Comparison of ENCODE assay signal across 17 cellular contexts in genomic region chr5:154652746-154653417, GRCh38.
DNase-seq lines count a peak whose midpoint lies in the region; ATAC-seq, FAIRE-seq and TF ChIP-seq lines count a peak whose summit lies in the region.
"Had no signal": no experiment of that assay in that cellular context is flagged by ENCODE, and none has a peak within 500 bp of the region (broad histone marks: within the 10 kb centered on the region; RNA-seq: fewer than 3 reads in every experiment).

No MANE protein-coding gene starts in this region.

- peak in 2 of 3 experiments; percentile 18 to 29; a peak in 2 of 6 replicates for TF ChIP-seq CTCF in K562 (IDR thresholded peaks at IDR 0.05 in 2 of 3, conservative IDR thresholded peaks at IDR 0.05 in 1 of 3; ENCODE audit: insufficient read depth in 2 of 3, low read depth in 1 of 3, low read length in 3 of 3)
- TF ChIP-seq CTCF in transverse colon (IDR thresholded peaks at IDR 0.05) = peak in 1 of 5 experiments; percentile 8

- TF ChIP-seq RAD21 in K562 (CRISPR knock-in tag; conservative IDR thresholded peaks at IDR 0.05 in 1 of 2, IDR thresholded peaks at IDR 0.05 in 1 of 2) = 0 out of 4 replicates have a peak, but pooled peaks of 1 of the 2 experiments have one; percentile 20

- no peaks in the 10 kb centered on the region for H3K79me2 ChIP-seq in K562 (ENCODE audit: control insufficient read depth, insufficient read depth, low read length)

- POLR2A ChIA-PET in K562 (lab: Yijun Ruan, JAX) = interaction anchor here (0.6 to 1.5 kb wide), 5 partner anchors 117 to 207 kb away, joined by 3 to 9 read pairs (median 4); no protein-coding TSS in a partner anchor

- intact Hi-C loops in K562 (cut with micrococcal nuclease) = loop anchor here (5.0 to 10.0 kb wide), 2 partner anchors 132 to 289 kb away; partner anchors contain the start of gene MRPL22
- intact Hi-C loops in transverse colon (cut with DNase I; ENCODE audit: low total_unique reads) = loop anchor here (5.0 kb wide), 1 partner anchor 159 kb away; no protein-coding TSS in a partner anchor
- intact Hi-C loops in head of caudate nucleus (cut with DNase I) = loop anchor here (5.0 to 10.0 kb wide), 2 partner anchors 159 to 292 kb away; partner anchors contain the start of gene MRPL22

- H3K4me3 ChIP-seq in K562 = no peak overlapping the region
- no peak overlapping the region for H3K4me3 ChIP-seq in transverse colon
- H3K4me3 ChIP-seq: upper lobe of right lung had no signal

- CTCF ChIA-PET in K562 (lab: Yijun Ruan, JAX; ENCODE audit: low intra/inter-chr PET ratio) = interaction anchor here (1.3 kb wide), 1 partner anchor 159 kb away, joined by 3 read pairs; no protein-coding TSS in a partner anchor

- H3K36me3 ChIP-seq in K562 (ENCODE audit: control insufficient read depth, insufficient read depth, low read length) (no peaks in the 10 kb centered on the region), transverse colon (no peaks in the 10 kb centered on the region)
- H3K36me3 ChIP-seq: upper lobe of right lung had no signal

- no peak for TF ChIP-seq EP300 in K562 (IDR thresholded peaks at IDR 0.05; ENCODE audit: low read length)
- no peak for TF ChIP-seq EP300 in transverse colon (IDR thresholded peaks at IDR 0.05; ENCODE audit: low read depth)

- H3K27ac Mint-ChIP-seq in activated T-helper 17 cell treated with anti-CD3 and anti-CD28 coated beads, Interleukin-2, amount 50 U/mL, for 72 hours = no peak overlapping the region
- H3K27ac Mint-ChIP-seq: activated naive CD8-positive, alpha-beta T cell treated with anti-CD3 and anti-CD28 coated beads, Interleukin-2, amount 50 U/mL, for 24 hours; activated T-cell treated with anti-CD3 and anti-CD28 coated beads, Interleukin-2, amount 50 U/mL, for 24 hours had no signal

- H3K27ac ChIP-seq in K562 (ENCODE audit: extremely low read depth, low read depth, low read length) (no peak overlapping the region), transverse colon (peak overlapping the region in 2 of 4 donors; percentile 31 to 42)

- H3K27me3 ChIP-seq in K562 (ENCODE audit: control insufficient read depth in 2 of 2, insufficient read depth in 2 of 2, low read length in 2 of 2) (no peaks in the 10 kb centered on the region), transverse colon (no peaks in the 10 kb centered on the region)
- H3K27me3 ChIP-seq: upper lobe of right lung had no signal

- no peak for FAIRE-seq in K562 (lab: Jason Lieb, UNC)
- FAIRE-seq: GM12891, TTC549 had no signal

- no peak overlapping the region for H3K9ac ChIP-seq in K562 (ENCODE audit: insufficient read depth in 1 of 2, low read depth in 2 of 2, low read length in 2 of 2)

- H3K27me3 Mint-ChIP-seq in activated T-helper 17 cell treated with anti-CD3 and anti-CD28 coated beads, Interleukin-2, amount 50 U/mL, for 72 hours = peaks cover 5% of the 10 kb centered on the region

- H3K9me3 ChIP-seq in K562 (replicated peaks; ENCODE audit: control insufficient read depth, insufficient read depth, low read depth, low read length) (no peaks in the 10 kb centered on the region), transverse colon (no peaks in the 10 kb centered on the region)
- H3K9me3 ChIP-seq: upper lobe of right lung had no signal

- TF ChIP-seq POLR2A in K562 (conservative IDR thresholded peaks at IDR 0.05) = no peak
- no peak for TF ChIP-seq POLR2A in transverse colon (IDR thresholded peaks at IDR 0.05)

- no peaks in the 10 kb centered on the region for H3K4me1 Mint-ChIP-seq in activated T-helper 17 cell treated with anti-CD3 and anti-CD28 coated beads, Interleukin-2, amount 50 U/mL, for 72 hours

- DNase-seq in activated effector memory CD4-positive, alpha-beta T cell treated with anti-CD3 and anti-CD28 coated beads, Interleukin-2, amount 50 U/mL, for 16 hours = peak; percentile 25
- DNase-seq in activated effector memory CD4-positive, alpha-beta T cell treated with Interleukin-2 at 50 U/mL for 16 hours = no peak
- peak in 2 of 4 experiments; percentile 30 to 44 for DNase-seq in K562 (ENCODE audit: extremely low read depth in 1 of 4, low spot score in 3 of 4)
- peak; percentile 32 for DNase-seq in iPS-NIHi7 (ENCODE audit: extremely low spot score)
- peak; percentile 23 for DNase-seq in transverse colon
- DNase-seq in head of caudate nucleus = no peak
- DNase-seq: activated CD4-positive, alpha-beta T cell treated with anti-CD3 and anti-CD28 coated beads, Interleukin-2, amount 50 U/mL, for 1 hour; activated naive CD8-positive, alpha-beta T cell treated with anti-CD3 and anti-CD28 coated beads, Interleukin-2, amount 50 U/mL, for 24 hours; activated T-cell treated with anti-CD3 and anti-CD28 coated beads, Interleukin-2, amount 50 U/mL, for 24 hours; cerebellar nuclear complex; NCI-H510A; nucleus accumbens had no signal

- H3K4me2 ChIP-seq in K562 (ENCODE audit: insufficient read depth, low read length) = peak overlapping the region; percentile 38; the same call in 1 of the 2 replicates

- H3K36me3 Mint-ChIP-seq in activated T-helper 17 cell treated with anti-CD3 and anti-CD28 coated beads, Interleukin-2, amount 50 U/mL, for 72 hours (ENCODE audit: low read depth) = no peaks in the 10 kb centered on the region

- H2AFZ ChIP-seq in K562 (ENCODE audit: low read depth, low read length) = no peak overlapping the region

- BruUV-seq in K562 (replicated peaks; lab: Mats Ljungman, UMichigan) = no TSS peak

- H3K4me1 ChIP-seq in K562 (replicated peaks in 1 of 2; ENCODE audit: control insufficient read depth in 2 of 2, insufficient read depth in 2 of 2, low read length in 2 of 2) (peaks cover 40 to 49% of the 10 kb centered on the region in 2 experiments), transverse colon (peaks cover 6 to 31% (median 20%) of the 10 kb centered on the region in 4 donors)

- in situ Hi-C loops in K562 (cut with MboI) (loop anchor here (10.0 kb wide), 1 partner anchor 342 kb away; no protein-coding TSS in a partner anchor), transverse colon (cut with MboI; ENCODE audit: low pct_ligation_motif_present in 1 of 4, low pct_unique_long_range_greater_than_20kb in 1 of 4, low sequenced_read_pairs in 3 of 4) (loop anchor here in 1 of 4 donors (10.0 kb wide), 1 partner anchor 152 kb away; no protein-coding TSS in a partner anchor)

- no peak overlapping the region for H3K4me3 Mint-ChIP-seq in activated T-helper 17 cell treated with anti-CD3 and anti-CD28 coated beads, Interleukin-2, amount 50 U/mL, for 72 hours
- H3K4me3 Mint-ChIP-seq: activated naive CD8-positive, alpha-beta T cell treated with anti-CD3 and anti-CD28 coated beads, Interleukin-2, amount 50 U/mL, for 24 hours; activated T-cell treated with anti-CD3 and anti-CD28 coated beads, Interleukin-2, amount 50 U/mL, for 24 hours had no signal

- 25% methylated on average over 5 of the region's 5 CpGs for WGBS in K562 (ENCODE audit: insufficient coverage, low coverage, missing lambda C conversion rate)
- WGBS in transverse colon (ENCODE audit: low coverage in 1 of 2), 2 donors = 55 to 72% methylated on average over 2 to 5 of the region's 5 CpGs

- H3K9me3 Mint-ChIP-seq in activated T-helper 17 cell treated with anti-CD3 and anti-CD28 coated beads, Interleukin-2, amount 50 U/mL, for 72 hours = no peaks in the 10 kb centered on the region
- H3K9me3 Mint-ChIP-seq: activated naive CD8-positive, alpha-beta T cell treated with anti-CD3 and anti-CD28 coated beads, Interleukin-2, amount 50 U/mL, for 24 hours; activated T-cell treated with anti-CD3 and anti-CD28 coated beads, Interleukin-2, amount 50 U/mL, for 24 hours had no signal

- no peaks in the 10 kb centered on the region; the same call in 1 of the 2 replicates for H4K20me1 ChIP-seq in K562 (replicated peaks; ENCODE audit: control insufficient read depth, insufficient read depth, low read length)

- ATAC-seq in K562 (peak; percentile 5), HG03039 (IDR thresholded peaks at IDR 0.05; ENCODE audit: unreplicated experiment) (no peak)
- ATAC-seq in activated T-helper 17 cell treated with anti-CD3 and anti-CD28 coated beads, Interleukin-2, amount 50 U/mL, for 72 hours (replicated peaks) = no peak
- ATAC-seq: activated naive CD8-positive, alpha-beta T cell treated with anti-CD3 and anti-CD28 coated beads, Interleukin-2, amount 50 U/mL, for 24 hours had no signal

- H3K9me1 ChIP-seq in K562 (ENCODE audit: control insufficient read depth, insufficient read depth, low read length) = no peaks in the 10 kb centered on the region

TF ChIP-seq in K562, 482 proteins besides CTCF, POLR2A, EP300 and RAD21 (continues in another document):
- TF ChIP-seq ZNF780A (CRISPR knock-in tag; IDR thresholded peaks at IDR 0.05) = no peak
- no peak for TF ChIP-seq MIER1 (IDR thresholded peaks at IDR 0.05; ENCODE audit: low read depth)
- no peak for TF ChIP-seq BHLHE40 (IDR thresholded peaks at IDR 0.05; ENCODE audit: low read length)
- no peak for TF ChIP-seq TRIM24 (IDR thresholded peaks at IDR 0.05)
- TF ChIP-seq GMEB1 (CRISPR knock-in tag; IDR thresholded peaks at IDR 0.05) = no peak
- no peak for TF ChIP-seq ZNF408 (CRISPR knock-in tag; IDR thresholded peaks at IDR 0.05; ENCODE audit: low read depth)
- no peak for TF ChIP-seq HMG20A (CRISPR knock-in tag; conservative IDR thresholded peaks at IDR 0.05)
- TF ChIP-seq NR4A1 (CRISPR knock-in tag; IDR thresholded peaks at IDR 0.05) = no peak
- TF ChIP-seq NR4A1 (tag; IDR thresholded peaks at IDR 0.05) = no peak
- 0 out of 2 replicates have a peak, but pooled peaks have one; percentile 68 for TF ChIP-seq KDM2B (CRISPR knock-in tag; IDR thresholded peaks at IDR 0.05)

Comparison
In these comparisons a context has a peak if more than half of its experiments do, and no peak if none do; other contexts are left out.
1. DNase-seq: peak in activated effector memory CD4-positive, alpha-beta T cell treated with anti-CD3 and anti-CD28 coated beads, Interleukin-2, amount 50 U/mL, for 16 hours (single experiment), iPS-NIHi7 (single experiment) and transverse colon (single experiment); none in activated effector memory CD4-positive, alpha-beta T cell treated with Interleukin-2 at 50 U/mL for 16 hours (single experiment) and head of caudate nucleus (0 of 42).